Comparison of ENCODE assay signal across 1 cellular context in the genomic region with DNA sequence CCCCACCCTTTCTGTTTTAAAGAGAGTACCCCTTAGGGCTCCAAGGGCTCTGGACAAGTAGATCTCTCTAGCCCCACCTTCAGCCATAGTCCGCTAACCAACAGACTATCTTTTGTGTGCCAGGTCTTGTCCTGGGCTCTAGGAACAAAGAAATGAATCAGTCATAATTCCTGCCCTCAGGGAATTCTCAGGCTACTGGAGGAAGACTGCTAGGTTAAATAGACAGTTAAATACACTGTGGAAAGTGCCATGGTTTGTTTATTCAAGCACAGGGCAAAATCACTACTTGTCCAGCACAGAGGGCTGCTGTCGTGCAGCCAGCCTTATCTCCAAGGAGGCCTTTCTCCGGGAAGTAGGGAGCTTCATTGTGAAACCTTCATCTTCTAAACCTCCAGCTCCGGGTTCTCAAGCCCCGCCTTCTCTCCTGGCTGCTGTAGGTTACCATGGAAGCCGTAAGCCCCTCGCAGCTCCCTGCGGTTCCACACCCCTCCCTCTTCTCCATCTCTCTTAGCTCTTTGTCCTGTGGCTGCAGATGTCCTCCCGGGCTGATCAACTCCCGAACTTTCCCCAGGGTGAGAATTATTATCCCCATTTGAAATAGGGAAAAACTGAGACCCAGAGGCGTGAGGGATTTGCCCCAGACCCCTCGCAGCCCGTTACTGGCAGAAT.
TF ChIP-seq lines count a peak whose summit lies in the region.

No MANE protein-coding gene starts in this region.

TF ChIP-seq in IMR-90, 13 proteins besides CTCF, POLR2A, EP300 and RAD21 (continued from another document):
- TF ChIP-seq CEBPB (IDR thresholded peaks at IDR 0.05; ENCODE audit: low read depth, low read length), result no peak
- TF ChIP-seq MXI1 (IDR thresholded peaks at IDR 0.05; ENCODE audit: borderline replicate concordance, low read depth, low read length), result no peak
TF ChIP-seq in IMR-90: peak in this region for 0.
